ENCODE assay signal across 26 cellular contexts in genomic region chr3:70261283-70261682, GRCh38. TPM values are rescaled to one million over a fixed set of nuclear protein-coding genes. Genes with fewer than 3 reads are reported as not detected.
"Had no signal": no experiment of that assay in that cellular context is flagged by ENCODE, and none has a peak within 500 bp of the region (broad histone marks: within the 10 kb centered on the region; RNA-seq: fewer than 3 reads in every experiment).

No MANE protein-coding gene starts in this region.

- H3K27ac Mint-ChIP-seq: immature natural killer cell; memory B cell; naive thymus-derived CD4-positive, alpha-beta T cell had no signal

- H3K9me3 Mint-ChIP-seq: memory B cell; naive thymus-derived CD4-positive, alpha-beta T cell had no signal

- H3K4me3 ChIP-seq: esophagus squamous epithelium, left ventricle myocardium inferior, lower lobe of right lung, psoas muscle, right atrium auricular region, sigmoid colon, skin epidermis, stomach, thoracic aorta, transverse colon had no signal

- H3K27me3 ChIP-seq: esophagus squamous epithelium, foreskin keratinocyte, neutrophil, right atrium auricular region, sigmoid colon, stomach, transverse colon had no signal

- H3K4me3 Mint-ChIP-seq: immature natural killer cell; memory B cell; naive thymus-derived CD4-positive, alpha-beta T cell had no signal

- H3K4me1 ChIP-seq: esophagus squamous epithelium, foreskin keratinocyte, lower lobe of right lung, psoas muscle, right atrium auricular region, sigmoid colon, stomach had no signal

- H3K27me3 Mint-ChIP-seq: memory B cell had no signal

- DNase-seq: effector memory CD4-positive, alpha-beta T cell; esophagus squamous epithelium; foreskin keratinocyte; immature natural killer cell; left cardiac atrium; left ventricle myocardium inferior; lower lobe of right lung; midbrain; naive thymus-derived CD4-positive, alpha-beta T cell; psoas muscle; sigmoid colon; stimulated activated CD4-positive, alpha-beta T cell treated with anti-CD3 and anti-CD28 coated beads, Interleukin-12 subunit alpha, Interleukin-12 subunit beta, amount 100 ng/mL, for 4 hours; stimulated activated naive CD4-positive, alpha-beta T cell; stomach; substantia nigra; transverse colon had no signal

- H3K9me3 ChIP-seq: esophagus squamous epithelium, left ventricle myocardium inferior, lower lobe of right lung, neutrophil, psoas muscle, right atrium auricular region, sigmoid colon, stomach, thoracic aorta, transverse colon had no signal

- H3K4me1 Mint-ChIP-seq: immature natural killer cell; memory B cell; naive thymus-derived CD4-positive, alpha-beta T cell had no signal

- H3K36me3 ChIP-seq: esophagus squamous epithelium, left ventricle myocardium inferior, lower lobe of right lung, neutrophil, right atrium auricular region, sigmoid colon, stomach, thoracic aorta, transverse colon had no signal

- H3K27ac ChIP-seq: esophagus squamous epithelium, foreskin keratinocyte, left ventricle myocardium inferior, lower lobe of right lung, neutrophil, psoas muscle, right atrium auricular region, sigmoid colon, skin epidermis, stomach, thoracic aorta, transverse colon had no signal

- ATAC-seq: foreskin keratinocyte; left cardiac atrium; lower lobe of right lung; naive thymus-derived CD4-positive, alpha-beta T cell; psoas muscle had no signal

- H3K36me3 Mint-ChIP-seq: immature natural killer cell; memory B cell; naive thymus-derived CD4-positive, alpha-beta T cell had no signal

RNA-seq across cellular contexts. Expression of gene MDFIC2, which starts 51.2 kb away (rescaled TPM):
- total RNA-seq: epithelial cell of proximal tubule; esophagus squamous epithelium; foreskin keratinocyte; left cardiac atrium; left ventricle myocardium inferior; lower lobe of right lung; naive thymus-derived CD4-positive, alpha-beta T cell; osteoblast; psoas muscle; right atrium auricular region; sigmoid colon; stomach; thoracic aorta; transverse colon; urinary bladder had no signal
- polyA plus RNA-seq: foreskin keratinocyte; immature natural killer cell; keratinocyte; naive thymus-derived CD4-positive, alpha-beta T cell; neural cell; psoas muscle; sigmoid colon; stomach; urinary bladder had no signal
